ENCODE assay signal across 20 cellular contexts in the genomic region with DNA sequence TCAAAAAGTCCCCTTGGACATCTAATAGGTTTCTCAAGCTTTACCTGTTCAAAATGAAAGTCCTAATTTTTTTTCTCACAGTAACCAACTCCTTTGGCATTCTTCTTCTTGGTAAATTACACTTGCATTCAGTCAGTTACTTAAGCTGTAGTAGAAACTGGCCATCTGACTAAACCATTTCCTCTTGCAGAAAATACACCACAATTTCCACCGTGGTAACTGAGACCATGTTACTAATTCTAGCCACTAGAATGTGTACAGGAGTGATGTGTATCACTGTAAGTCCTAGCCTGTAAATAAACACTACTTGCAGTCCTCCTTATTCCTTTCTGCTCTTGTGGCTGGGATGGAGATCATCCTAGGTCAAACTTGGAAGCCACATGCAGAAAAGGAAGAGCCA.
"Had no signal": no experiment of that assay in that cellular context is flagged by ENCODE, and none has a peak within 500 bp of the region (broad histone marks: within the 10 kb centered on the region; RNA-seq: fewer than 3 reads in every experiment).

No MANE protein-coding gene starts in this region.

- H3K27me3 ChIP-seq: ascending aorta, breast epithelium, heart right ventricle, neutrophil, pancreas, right lobe of liver, testis had no signal

- H3K27ac ChIP-seq: ascending aorta, breast epithelium, heart right ventricle, neutrophil, pancreas, right lobe of liver, testis had no signal

- DNase-seq: activated CD4-positive, alpha-beta T cell treated with anti-CD3 and anti-CD28 coated beads, Interleukin-2, amount 10 ng/mL, durations not matched to agents 7 days and 5 days; activated CD8-positive, alpha-beta T cell treated with anti-CD3 and anti-CD28 coated beads, Interleukin-2, amount 10 ng/mL, durations not matched to agents 7 days and 5 days; activated naive CD4-positive, alpha-beta T cell treated with anti-CD3 and anti-CD28 coated beads, Interleukin-2, amount 10 ng/mL, durations not matched to agents 7 days and 5 days; activated T-cell treated with anti-CD3 and anti-CD28 coated beads, Interleukin-2, amount 50 U/mL, for 24 hours; cortex of kidney; effector CD4-positive, alpha-beta T cell; heart right ventricle; left ventricle myocardium superior; naive thymus-derived CD8-positive, alpha-beta T cell; pancreas; right lobe of liver; small intestine; stimulated activated CD4-positive, alpha-beta T cell treated with anti-CD3 and anti-CD28 coated beads, Interleukin-4, amount 100 ng/mL, for 4 hours; T-helper 9 cell; testis had no signal

- H3K36me3 ChIP-seq: ascending aorta, breast epithelium, heart right ventricle, neutrophil, pancreas, right lobe of liver had no signal

- ATAC-seq: activated CD4-positive, CD25-positive, alpha-beta regulatory T cell treated with anti-CD3 and anti-CD28 coated beads, Interleukin-2, amount 50 U/mL, for 24 hours; activated CD8-positive, alpha-beta T cell treated with anti-CD3 and anti-CD28 coated beads, Interleukin-2, amount 10 ng/mL, durations not matched to agents 7 days and 5 days; heart right ventricle; left ventricle myocardium superior; naive thymus-derived CD8-positive, alpha-beta T cell; pancreas; right lobe of liver; stimulated activated memory B cell treated with anti-CD40 and anti-IgM and Interleukin-4, amounts not matched to agents 10 μg/mL and 1 μg/mL and 100 μg/mL, for 72 hours had no signal

- H3K4me1 ChIP-seq: ascending aorta, breast epithelium, heart right ventricle, pancreas, right lobe of liver, testis had no signal

- H3K4me3 ChIP-seq: ascending aorta, breast epithelium, heart right ventricle, pancreas, right lobe of liver, testis had no signal

- H3K9me3 ChIP-seq: ascending aorta, breast epithelium, neutrophil, pancreas, right lobe of liver, testis had no signal
